In the genomic region with DNA sequence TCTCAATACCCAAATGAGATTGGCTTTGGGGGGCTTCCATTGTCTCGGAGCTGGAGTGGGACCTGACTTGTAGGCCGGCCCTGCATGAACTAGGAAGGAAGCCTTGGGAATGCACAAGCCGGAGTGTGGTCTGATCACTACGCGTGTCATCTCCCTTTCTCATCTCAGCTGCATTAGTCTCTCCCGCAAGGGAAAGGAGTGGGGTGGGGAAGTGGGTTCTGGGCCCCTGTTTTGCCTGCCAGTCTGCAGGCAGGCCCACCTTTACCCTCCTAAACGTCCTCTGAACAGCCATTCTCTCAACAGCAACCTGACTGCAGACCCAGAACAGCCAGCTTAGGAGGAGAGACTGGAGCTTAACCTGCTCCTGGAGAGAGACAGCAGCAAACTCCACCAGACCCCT, we compare ENCODE assay signal across 36 cellular contexts. TPM values are rescaled to one million over a fixed set of nuclear protein-coding genes. Genes with fewer than 3 reads are reported as not detected.
"Had no signal": no experiment of that assay in that cellular context is flagged by ENCODE, and none has a peak within 500 bp of the region (broad histone marks: within the 10 kb centered on the region; RNA-seq: fewer than 3 reads in every experiment).

No MANE protein-coding gene starts in this region.

- DNase-seq: activated CD4-positive, alpha-beta memory T cell treated with anti-CD3 and anti-CD28 coated beads, Interleukin-2, amount 10 ng/mL, durations not matched to agents 7 days and 5 days; activated CD4-positive, alpha-beta T cell treated with anti-CD3 and anti-CD28 coated beads for 1 hour; activated CD4-positive, alpha-beta T cell treated with anti-CD3 and anti-CD28 coated beads for 48 hours; activated CD4-positive, CD25-positive, alpha-beta regulatory T cell; activated CD8-positive, alpha-beta memory T cell treated with anti-CD3 and anti-CD28 coated beads for 24 hours; activated CD8-positive, alpha-beta memory T cell treated with anti-CD3 and anti-CD28 coated beads, Interleukin-2, amount 10 ng/mL, durations not matched to agents 7 days and 5 days; activated CD8-positive, alpha-beta memory T cell treated with anti-CD3 and anti-CD28 coated beads, Interleukin-2, amount 50 U/mL, for 48 hours; activated gamma-delta T cell; activated naive CD4-positive, alpha-beta T cell treated with anti-CD3 and anti-CD28 coated beads for 36 hours; activated T-cell treated with anti-CD3 and anti-CD28 coated beads, Interleukin-2, amount 50 U/mL, for 72 hours; anterior cingulate cortex; caudate nucleus; Karpas-422; KBM-7; NCI-H1105; NCI-H1417 treated with DMSO at 0.1 percent for 48 hours; NCI-H187 treated with DMSO at 0.1 percent for 48 hours; NCI-H2081; NCI-H2171 treated with DMSO at 0.1 percent for 48 hours; NCI-H2227 treated with DMSO at 0.1 percent for 48 hours; NCI-H446; NCI-H510A treated with DMSO at 0.1 percent for 48 hours; NCI-H69; NK-92 treated with Interleukin-12 subunit alpha and Interleukin-12 subunit beta, amount 100 ng/mL, for 24 hours; Right ventricle myocardium superior; SW 1271; T-helper 1 cell; T-helper 2 cell; T1000; WERI-Rb-1 had no signal

- H3K27me3 Mint-ChIP-seq: activated CD4-positive, alpha-beta memory T cell treated with anti-CD3 and anti-CD28 coated beads, Interleukin-2, amount 10 ng/mL, durations not matched to agents 7 days and 5 days; brain had no signal

- H3K9me3 Mint-ChIP-seq: activated CD4-positive, alpha-beta memory T cell treated with anti-CD3 and anti-CD28 coated beads, Interleukin-2, amount 10 ng/mL, durations not matched to agents 7 days and 5 days; activated naive CD4-positive, alpha-beta T cell treated with anti-CD3 and anti-CD28 coated beads for 36 hours; activated naive CD4-positive, alpha-beta T cell treated with anti-CD3 and anti-CD28 coated beads, Interleukin-2, amount 50 U/mL, for 72 hours; activated T-cell treated with anti-CD3 and anti-CD28 coated beads, Interleukin-2, amount 50 U/mL, for 72 hours; activated T-helper 2 cell treated with anti-CD3 and anti-CD28 coated beads, Interferon-gamma antibody, Interleukin-2, Interleukin-4, amounts not matched to agents 10 μg/mL and 5 μg/mL and 100 μg/mL, durations not matched to agents 14 hours and 24 hours and 36 hours had no signal

- H3K4me1 Mint-ChIP-seq: activated CD4-positive, alpha-beta memory T cell treated with anti-CD3 and anti-CD28 coated beads, Interleukin-2, amount 10 ng/mL, durations not matched to agents 7 days and 5 days; activated CD8-positive, alpha-beta memory T cell treated with anti-CD3 and anti-CD28 coated beads, Interleukin-2, amount 10 ng/mL, durations not matched to agents 7 days and 5 days had no signal

- H3K27ac Mint-ChIP-seq: activated CD4-positive, alpha-beta memory T cell treated with anti-CD3 and anti-CD28 coated beads, Interleukin-2, amount 10 ng/mL, durations not matched to agents 7 days and 5 days; activated CD8-positive, alpha-beta memory T cell treated with anti-CD3 and anti-CD28 coated beads, Interleukin-2, amount 10 ng/mL, durations not matched to agents 7 days and 5 days; activated naive CD4-positive, alpha-beta T cell treated with anti-CD3 and anti-CD28 coated beads for 36 hours; activated naive CD4-positive, alpha-beta T cell treated with anti-CD3 and anti-CD28 coated beads, Interleukin-2, amount 50 U/mL, for 72 hours; activated T-helper 2 cell treated with anti-CD3 and anti-CD28 coated beads, Interferon-gamma antibody, Interleukin-2, Interleukin-4, amounts not matched to agents 10 μg/mL and 5 μg/mL and 100 μg/mL, durations not matched to agents 14 hours and 24 hours and 36 hours had no signal

- H3K4me3 Mint-ChIP-seq: activated CD4-positive, alpha-beta memory T cell treated with anti-CD3 and anti-CD28 coated beads, Interleukin-2, amount 10 ng/mL, durations not matched to agents 7 days and 5 days; activated CD8-positive, alpha-beta memory T cell treated with anti-CD3 and anti-CD28 coated beads, Interleukin-2, amount 10 ng/mL, durations not matched to agents 7 days and 5 days; activated naive CD4-positive, alpha-beta T cell treated with anti-CD3 and anti-CD28 coated beads for 36 hours; activated T-cell treated with anti-CD3 and anti-CD28 coated beads, Interleukin-2, amount 50 U/mL, for 72 hours; brain had no signal

- H3K36me3 Mint-ChIP-seq: activated CD8-positive, alpha-beta memory T cell treated with anti-CD3 and anti-CD28 coated beads, Interleukin-2, amount 10 ng/mL, durations not matched to agents 7 days and 5 days; activated naive CD4-positive, alpha-beta T cell treated with anti-CD3 and anti-CD28 coated beads, Interleukin-2, amount 50 U/mL, for 72 hours had no signal

- H3K27ac ChIP-seq: WERI-Rb-1 had no signal

- FAIRE-seq: bronchial epithelial cell had no signal

- ATAC-seq: activated CD8-positive, alpha-beta memory T cell treated with anti-CD3 and anti-CD28 coated beads, Interleukin-2, amount 10 ng/mL, durations not matched to agents 7 days and 5 days; activated naive CD4-positive, alpha-beta T cell treated with anti-CD3 and anti-CD28 coated beads, Interleukin-2, amount 50 U/mL, for 72 hours; activated T-cell treated with anti-CD3 and anti-CD28 coated beads, Interleukin-2, amount 50 U/mL, for 72 hours had no signal

RNA-seq across cellular contexts. Expression of gene DNAI2, which starts 11.4 kb away (rescaled TPM):
- total RNA-seq: bronchial epithelial cell, MCF 10A, OCI-LY7, Right ventricle myocardium superior had no signal
